Comparison of ENCODE assay signal across 13 cellular contexts in genomic region chr2:106596844-106597243, GRCh38.
DNase-seq lines count a peak whose midpoint lies in the region; ATAC-seq and TF ChIP-seq lines count a peak whose summit lies in the region.
"Had no signal": no experiment of that assay in that cellular context is flagged by ENCODE, and none has a peak within 500 bp of the region (broad histone marks: within the 10 kb centered on the region; RNA-seq: fewer than 3 reads in every experiment).

No MANE protein-coding gene starts in this region.

- no peaks in the 10 kb centered on the region for H3K27me3 Mint-ChIP-seq in progenitor cell of endocrine pancreas

- H3K9me2 ChIP-seq in Loucy (replicated peaks; ENCODE audit: low read depth, low read length) = no peaks in the 10 kb centered on the region

- no peaks in the 10 kb centered on the region for H3F3A ChIP-seq in Loucy (ENCODE audit: low read depth)

- peaks cover 17% of the 10 kb centered on the region for H3K9me3 Mint-ChIP-seq in progenitor cell of endocrine pancreas (ENCODE audit: low read depth)
- H3K9me3 Mint-ChIP-seq: activated T-helper 17 cell treated with anti-CD3 and anti-CD28 coated beads, Interleukin-2, amount 50 U/mL, for 72 hours had no signal

- H3K4me2 ChIP-seq in Loucy (ENCODE audit: low read depth, low read length, poor library complexity, severe bottlenecking) = no peak overlapping the region

- H2AFZ ChIP-seq in Loucy (ENCODE audit: low read length) = no peak overlapping the region

- no peaks in the 10 kb centered on the region for H3K79me2 ChIP-seq in Loucy (ENCODE audit: insufficient read depth, low read length)

- H3K4me3 Mint-ChIP-seq in progenitor cell of endocrine pancreas (ENCODE audit: low read depth) = no peak overlapping the region
- H3K4me3 Mint-ChIP-seq: activated T-helper 17 cell treated with anti-CD3 and anti-CD28 coated beads, Interleukin-2, amount 50 U/mL, for 72 hours had no signal

- H3K9me3 ChIP-seq in Loucy (ENCODE audit: insufficient read depth, low read depth, low read length) = no peaks in the 10 kb centered on the region
- H3K9me3 ChIP-seq: right atrium auricular region had no signal

- H3K4me3 ChIP-seq in Loucy (ENCODE audit: low read length, poor library complexity, severe bottlenecking) (no peak overlapping the region), choroid plexus epithelial cell (ENCODE audit: low read depth, low read length) (no peak overlapping the region)
- H3K4me3 ChIP-seq: right atrium auricular region had no signal

- H3K27me3 ChIP-seq in Loucy (ENCODE audit: insufficient read depth, low read length, poor library complexity, severe bottlenecking) = no peaks in the 10 kb centered on the region
- H3K27me3 ChIP-seq: right atrium auricular region had no signal

- TF ChIP-seq CTCF in Loucy (conservative IDR thresholded peaks at IDR 0.05; ENCODE audit: low read length) (peak; percentile 57), choroid plexus epithelial cell (conservative IDR thresholded peaks at IDR 0.05; ENCODE audit: low read depth, low read length) (peak; percentile 45), progenitor cell of endocrine pancreas (IDR thresholded peaks at IDR 0.05; ENCODE audit: unreplicated experiment) (peak; percentile 34)

- H3K36me3 ChIP-seq in Loucy (ENCODE audit: insufficient read depth, low read length) = no peaks in the 10 kb centered on the region
- H3K36me3 ChIP-seq: right atrium auricular region had no signal

- H4K20me1 ChIP-seq in Loucy (ENCODE audit: insufficient read depth, low read length, poor library complexity, severe bottlenecking) = no peaks in the 10 kb centered on the region

- DNase-seq in DMS53 (lab: John Stamatoyannopoulos, UW) = peak; percentile 42
- no peak for DNase-seq in DMS53 treated with DMSO at 0.1 percent for 48 hours (lab: John Stamatoyannopoulos, UW; ENCODE audit: unreplicated experiment)
- peak; percentile 13 for DNase-seq in choroid plexus epithelial cell (ENCODE audit: low read depth)
- DNase-seq in progenitor cell of endocrine pancreas (ENCODE audit: low spot score, unreplicated experiment) = no peak
- no peak for DNase-seq in NCI-H1417 treated with DMSO at 0.1 percent for 48 hours (lab: John Stamatoyannopoulos, UW)
- DNase-seq in NCI-H1417 (lab: John Stamatoyannopoulos, UW) = no peak
- DNase-seq: GOT3, NCI-H226, T1000 had no signal

- peaks cover 7% of the 10 kb centered on the region for H3K4me1 Mint-ChIP-seq in progenitor cell of endocrine pancreas (ENCODE audit: low read depth)
- H3K4me1 Mint-ChIP-seq: activated T-helper 17 cell treated with anti-CD3 and anti-CD28 coated beads, Interleukin-2, amount 50 U/mL, for 72 hours had no signal

- H3K27ac Mint-ChIP-seq in progenitor cell of endocrine pancreas = no peak overlapping the region
- H3K27ac Mint-ChIP-seq: activated T-helper 17 cell treated with anti-CD3 and anti-CD28 coated beads, Interleukin-2, amount 50 U/mL, for 72 hours had no signal

- no peak overlapping the region for H3K9ac ChIP-seq in Loucy (ENCODE audit: low read depth, low read length, poor library complexity, severe bottlenecking)

- no peaks in the 10 kb centered on the region for H3K4me1 ChIP-seq in Loucy (ENCODE audit: insufficient read depth, low read length, poor library complexity, severe bottlenecking)
- H3K4me1 ChIP-seq: right atrium auricular region had no signal

- no peak for ATAC-seq in HG02938 (IDR thresholded peaks at IDR 0.05; ENCODE audit: unreplicated experiment)
- ATAC-seq: activated T-helper 17 cell treated with anti-CD3 and anti-CD28 coated beads, Interleukin-2, amount 50 U/mL, for 72 hours had no signal

- H3K36me3 Mint-ChIP-seq in progenitor cell of endocrine pancreas (ENCODE audit: insufficient read depth) = peaks cover 6% of the 10 kb centered on the region

Comparison
In these comparisons a context has a peak if more than half of its experiments do, and no peak if none do; other contexts are left out.
1. DNase-seq: peak in DMS53 (single experiment) and choroid plexus epithelial cell (single experiment); none in DMS53 treated with DMSO at 0.1 percent for 48 hours (single experiment), progenitor cell of endocrine pancreas (single experiment), NCI-H1417 treated with DMSO at 0.1 percent for 48 hours (single experiment) and NCI-H1417 (0 of 3).
2. Peak in every context shown above with its lines, with median percentiles within 50 percentile points of each other: CTCF ChIP-seq.